8 cellular contexts compared by ENCODE assay signal in genomic region chr13:48234652-48235099, GRCh38. TPM values are rescaled to one million over a fixed set of nuclear protein-coding genes. Genes with fewer than 3 reads are reported as not detected.
DNase-seq lines count a peak whose midpoint lies in the region; ATAC-seq and TF ChIP-seq lines count a peak whose summit lies in the region.

No MANE protein-coding gene starts in this region.

- H3K9ac ChIP-seq in GM23248, result peak overlapping the region; percentile 94

- in situ Hi-C loops in GM23248 (cut with MboI), result no loop called here

- H4K20me1 ChIP-seq in GM23248 (ENCODE audit: insufficient read depth), result peaks cover 14% of the 10 kb centered on the region; the same call in 1 of the 2 replicates

- DNase-seq in GM23248 (peak; percentile 49), T-cell (no peak), fibroblast of mammary gland (ENCODE audit: low read depth) (no peak), retina (peak; percentile 3), NCI-H345 treated with DMSO at 0.1 percent for 48 hours (lab: John Stamatoyannopoulos, UW; ENCODE audit: unreplicated experiment) (no peak), ureter (ENCODE audit: low spot score) (no peak), LoVo (ENCODE audit: low spot score) (no peak), posterior vena cava (ENCODE audit: low spot score) (no peak)

- no peaks in the 10 kb centered on the region for H3K9me3 ChIP-seq in GM23248 (ENCODE audit: low read depth)

- 1 to 5% methylated on average over 4 of the region's 4 CpGs for WGBS in GM23248 (ENCODE audit: low coverage in 1 of 2, low lambda C conversion rate in 2 of 2, missing lambda C conversion rate in 2 of 2), 2 experiments

- H2AFZ ChIP-seq in GM23248, result peak overlapping the region; percentile 29; the same call in 1 of the 2 replicates

- H3K4me1 Mint-ChIP-seq in T-cell, result peaks cover 56 to 63% (median 59%) of the 10 kb centered on the region in 3 donors

- H3K36me3 ChIP-seq in GM23248 (ENCODE audit: low read depth), result no peaks in the 10 kb centered on the region

- H3K27ac ChIP-seq in GM23248, result peak overlapping the region; percentile 88

- peaks cover 39% of the 10 kb centered on the region for H3K4me1 ChIP-seq in GM23248 (ENCODE audit: insufficient read depth)

- intact Hi-C loops in posterior vena cava (cut with DNase I), result loop anchor here in 1 of 2 donors (5.0 to 10.0 kb wide), 2 partner anchors 70 to 107 kb away; partner anchors contain the start of gene RB1

- peaks cover 25% of the 10 kb centered on the region for H3F3A ChIP-seq in GM23248 (ENCODE audit: insufficient read depth)

- H3K4me3 ChIP-seq in GM23248, result peak overlapping the region; percentile 91
- peak overlapping the region; percentile 98 for H3K4me3 ChIP-seq in fibroblast of mammary gland (ENCODE audit: control insufficient read depth, low read depth, low read length)

- CTCF ChIA-PET in T-cell (lab: Charles Lee), result interaction anchor here in 1 of 2 donors (0.7 to 2.4 kb wide), 5 partner anchors 103 to 196 kb away, joined by 3 to 28 read pairs (median 3); no protein-coding TSS in a partner anchor

- ATAC-seq in T-cell (replicated peaks in 1 of 4), result no peak

- no peaks in the 10 kb centered on the region for H3K27me3 Mint-ChIP-seq in T-cell

- no peaks in the 10 kb centered on the region for H3K9me2 ChIP-seq in GM23248 (ENCODE audit: insufficient read depth)

- TF ChIP-seq CTCF in fibroblast of mammary gland (conservative IDR thresholded peaks at IDR 0.05; ENCODE audit: control insufficient read depth, insufficient read depth, low read depth, low read length), result no peak

- H3K79me2 ChIP-seq in GM23248 (ENCODE audit: insufficient read depth), result peaks cover 64% of the 10 kb centered on the region

- peaks cover 29% of the 10 kb centered on the region for H3K36me3 Mint-ChIP-seq in T-cell

- H3K27me3 ChIP-seq in GM23248 (replicated peaks; ENCODE audit: insufficient read depth), result no peaks in the 10 kb centered on the region

- H3K27ac Mint-ChIP-seq in T-cell, result peak overlapping the region; percentile 86 to 88

- peak overlapping the region; percentile 100 for H3K4me2 ChIP-seq in GM23248 (ENCODE audit: unreplicated experiment)

- no peaks in the 10 kb centered on the region for H3K9me3 Mint-ChIP-seq in T-cell

- POLR2A ChIA-PET in T-cell (lab: Charles Lee), result interaction anchor here in 1 of 2 donors (1.0 to 1.8 kb wide), 2 partner anchors 17 to 69 kb away, joined by 3 to 8 read pairs; partner anchors contain the start of gene RB1

- H3K4me3 Mint-ChIP-seq in T-cell, result peak overlapping the region; percentile 88 to 96 (median 95)

RNA-seq across cellular contexts. Expression of gene ITM2B, which starts 1.7 kb away (rescaled TPM):
- total RNA-seq in GM23248 (2014; rRNA removed; shearing (Covaris generic)), result 263 and 295 TPM in 2 replicates
- 689 and 690 TPM in 2 replicates for polyA plus RNA-seq in GM23248 (2016; fragmentation: Nextera tagmentation; extraction: Ambion mirVana)
- 100 to 1,000 TPM; 347 to 539 (median 452) TPM for total RNA-seq in T-cell
- total RNA-seq in ureter, result 682 TPM
- total RNA-seq in posterior vena cava, result 100 to 1,000 TPM; 425 to 605 TPM

Comparison
In these comparisons a context has a peak if more than half of its experiments do, and no peak if none do; other contexts are left out.
1. DNase-seq: peak in GM23248 (single experiment) and retina (single experiment); none in T-cell (0 of 34), fibroblast of mammary gland (single experiment), NCI-H345 treated with DMSO at 0.1 percent for 48 hours (single experiment), ureter (single experiment), LoVo (single experiment) and posterior vena cava (single experiment).